ENCODE assay signal across 16 cellular contexts in the genomic region with DNA sequence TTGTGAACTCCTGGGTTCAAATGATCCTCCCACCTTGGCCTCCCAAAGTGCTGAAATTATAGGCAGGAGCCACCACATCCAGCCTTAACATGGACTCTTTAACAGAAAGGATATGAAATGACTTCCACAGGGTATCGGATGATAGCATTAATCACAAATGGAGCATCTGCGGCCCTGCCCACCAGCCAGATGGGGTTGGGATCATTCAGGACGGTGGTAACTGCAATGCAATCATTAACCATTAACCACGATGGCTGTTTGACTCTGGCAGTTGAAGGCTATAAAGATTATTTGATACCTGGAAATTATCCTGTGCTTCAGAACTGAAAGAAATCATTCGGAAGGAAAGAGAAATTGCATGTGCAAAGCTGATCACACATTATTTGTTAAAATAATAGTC. TPM values are rescaled to one million over a fixed set of nuclear protein-coding genes. Genes with fewer than 3 reads are reported as not detected.
DNase-seq lines count a peak whose midpoint lies in the region; TF ChIP-seq lines count a peak whose summit lies in the region.
"Had no signal": no experiment of that assay in that cellular context is flagged by ENCODE, and none has a peak within 500 bp of the region (broad histone marks: within the 10 kb centered on the region; RNA-seq: fewer than 3 reads in every experiment).

No MANE protein-coding gene starts in this region.

- intact Hi-C loops in colonic mucosa (cut with DNase I): no loop called here

- no peak overlapping the region for H3K27ac Mint-ChIP-seq in activated naive CD8-positive, alpha-beta T cell treated with anti-CD3 and anti-CD28 coated beads for 36 hours
- H3K27ac Mint-ChIP-seq: CD14-positive monocyte; CD4-positive, alpha-beta memory T cell had no signal

- H3K27me3 Mint-ChIP-seq in activated naive CD8-positive, alpha-beta T cell treated with anti-CD3 and anti-CD28 coated beads for 36 hours: no peaks in the 10 kb centered on the region
- H3K27me3 Mint-ChIP-seq: CD4-positive, alpha-beta memory T cell had no signal

- H3K9me3 ChIP-seq in colonic mucosa (no peaks in the 10 kb centered on the region), mucosa of rectum (ENCODE audit: control insufficient read depth in 2 of 2, low read length in 2 of 2) (no peaks in the 10 kb centered on the region)
- H3K9me3 ChIP-seq: BLaER1, HAP-1 had no signal

- H3K4me3 Mint-ChIP-seq in activated naive CD8-positive, alpha-beta T cell treated with anti-CD3 and anti-CD28 coated beads for 36 hours: no peak overlapping the region
- H3K4me3 Mint-ChIP-seq: CD14-positive monocyte; CD4-positive, alpha-beta memory T cell had no signal

- H3K27ac ChIP-seq in colonic mucosa (peak overlapping the region; percentile 66), mucosa of rectum (ENCODE audit: low read depth in 2 of 2, low read length in 2 of 2) (peak overlapping the region; percentile 75 to 81)
- H3K27ac ChIP-seq: 22Rv1, BLaER1, GM23248 had no signal

- no peak overlapping the region for H3K4me3 ChIP-seq in colonic mucosa
- H3K4me3 ChIP-seq in mucosa of rectum (ENCODE audit: low read length in 2 of 2): peak overlapping the region; percentile 18 to 31
- H3K4me3 ChIP-seq: BLaER1, GM23248, HAP-1 had no signal

- H3K4me1 ChIP-seq in colonic mucosa: no peaks in the 10 kb centered on the region
- peaks cover 21 to 51% of the 10 kb centered on the region in 2 donors for H3K4me1 ChIP-seq in mucosa of rectum (ENCODE audit: control insufficient read depth in 2 of 2, insufficient read depth in 2 of 2, low read length in 2 of 2)
- H3K4me1 ChIP-seq: BLaER1, HAP-1 had no signal

- H3K27me3 ChIP-seq in colonic mucosa (no peaks in the 10 kb centered on the region), mucosa of rectum (ENCODE audit: control insufficient read depth in 2 of 2, insufficient read depth in 2 of 2, low read length in 2 of 2) (no peaks in the 10 kb centered on the region)
- H3K27me3 ChIP-seq: BLaER1 had no signal

- DNase-seq in DMS 273 (lab: John Stamatoyannopoulos, UW; ENCODE audit: unreplicated experiment): peak; percentile 14
- no peak for DNase-seq in DMS 273 treated with DMSO at 0.1 percent for 48 hours (lab: John Stamatoyannopoulos, UW)
- DNase-seq in COLO668 (lab: John Stamatoyannopoulos, UW; ENCODE audit: unreplicated experiment): peak; percentile 5
- peak; percentile 78 for DNase-seq in colonic mucosa
- DNase-seq in activated naive CD8-positive, alpha-beta T cell treated with anti-CD3 and anti-CD28 coated beads for 36 hours: no peak
- no peak for DNase-seq in activated gamma-delta T cell (lab: John Stamatoyannopoulos, UW)
- no peak for DNase-seq in SW 1271 (lab: John Stamatoyannopoulos, UW)
- DNase-seq: Calu3; CD4-positive, alpha-beta memory T cell; GM23248 had no signal

- H3K36me3 ChIP-seq in colonic mucosa: no peaks in the 10 kb centered on the region
- no peaks in the 10 kb centered on the region for H3K36me3 ChIP-seq in mucosa of rectum (ENCODE audit: control insufficient read depth in 2 of 2, insufficient read depth in 2 of 2, low read length in 2 of 2)
- H3K36me3 ChIP-seq: HAP-1 had no signal

- no peak for TF ChIP-seq CTCF in colonic mucosa (IDR thresholded peaks at IDR 0.05)

- no peak overlapping the region for H3K9ac ChIP-seq in colonic mucosa (ENCODE audit: low read depth in 2 of 2, low read length in 2 of 2)
- peak overlapping the region in 1 of 2 donors; percentile 23 for H3K9ac ChIP-seq in mucosa of rectum (ENCODE audit: low read depth in 1 of 2, low read length in 2 of 2)
- H3K9ac ChIP-seq: BLaER1, GM23248 had no signal

- no peaks in the 10 kb centered on the region for H3K36me3 Mint-ChIP-seq in activated naive CD8-positive, alpha-beta T cell treated with anti-CD3 and anti-CD28 coated beads for 36 hours
- H3K36me3 Mint-ChIP-seq: CD14-positive monocyte had no signal

- peaks cover 3% of the 10 kb centered on the region for H3K4me1 Mint-ChIP-seq in activated naive CD8-positive, alpha-beta T cell treated with anti-CD3 and anti-CD28 coated beads for 36 hours
- H3K4me1 Mint-ChIP-seq: CD14-positive monocyte had no signal

- no peaks in the 10 kb centered on the region for H3K9me3 Mint-ChIP-seq in activated naive CD8-positive, alpha-beta T cell treated with anti-CD3 and anti-CD28 coated beads for 36 hours
- H3K9me3 Mint-ChIP-seq: CD4-positive, alpha-beta memory T cell had no signal

RNA-seq across cellular contexts. Expression of a gene that starts 5.3 kb away (rescaled TPM):
- 100 to 1,000 TPM; 107 to 142 TPM for total RNA-seq in colonic mucosa
- total RNA-seq in activated naive CD8-positive, alpha-beta T cell treated with anti-CD3 and anti-CD28 coated beads for 36 hours: not detected
- total RNA-seq: CD4-positive, alpha-beta memory T cell; GM23248 had no signal

RNA-seq across cellular contexts. Expression of a gene that starts 14.8 kb away (rescaled TPM):
- 1 to 10 TPM; 4.7 to 6.3 TPM for total RNA-seq in colonic mucosa
- 1 to 10 TPM; 4.0 to 4.4 TPM for total RNA-seq in activated naive CD8-positive, alpha-beta T cell treated with anti-CD3 and anti-CD28 coated beads for 36 hours

RNA-seq across cellular contexts. Expression of a gene that starts 24.9 kb away (rescaled TPM):
- 100 to 1,000 TPM in 1 of 2 donors, 10 to 100 TPM in 1; 73.5 to 111 TPM for total RNA-seq in colonic mucosa
- total RNA-seq in activated naive CD8-positive, alpha-beta T cell treated with anti-CD3 and anti-CD28 coated beads for 36 hours: 10 to 100 TPM; 47.6 TPM

RNA-seq across cellular contexts. Expression of a gene that starts 46.0 kb away (rescaled TPM):
- 1 to 10 TPM; 2.7 to 5.6 TPM for total RNA-seq in colonic mucosa
- under 1 TPM in 1 of 2 experiments, not detected in 1; 0.06 TPM for total RNA-seq in activated naive CD8-positive, alpha-beta T cell treated with anti-CD3 and anti-CD28 coated beads for 36 hours
- total RNA-seq: HT-29 had no signal

Comparison
In these comparisons a context has a peak if more than half of its experiments do, and no peak if none do; other contexts are left out.
1. DNase-seq: peak in DMS 273 (single experiment), COLO668 (single experiment) and colonic mucosa (single experiment); none in DMS 273 treated with DMSO at 0.1 percent for 48 hours (single experiment), activated naive CD8-positive, alpha-beta T cell treated with anti-CD3 and anti-CD28 coated beads for 36 hours (single experiment), activated gamma-delta T cell (single experiment) and SW 1271 (0 of 2).
2. RNA of a gene that starts 5.3 kb away (total RNA-seq): 107 to 142 TPM in colonic mucosa; not detected in activated naive CD8-positive, alpha-beta T cell treated with anti-CD3 and anti-CD28 coated beads for 36 hours; every median in the first group is over 100 times any median in the second.